ENCODE assay signal across 8 cellular contexts in genomic region chr22:21641417-21641794, GRCh38. TPM values are rescaled to one million over a fixed set of nuclear protein-coding genes. Genes with fewer than 3 reads are reported as not detected.
DNase-seq lines count a peak whose midpoint lies in the region; ATAC-seq and TF ChIP-seq lines count a peak whose summit lies in the region.

No MANE protein-coding gene starts in this region.

- H3K4me3 ChIP-seq in SK-N-MC (peak overlapping the region; percentile 83), mucosa of descending colon (no peak overlapping the region)

- intact Hi-C loops in mucosa of descending colon (cut with DNase I, micrococcal nuclease) = no loop called here

- peak; percentile 13 for ATAC-seq in HG02870 (IDR thresholded peaks at IDR 0.05; ENCODE audit: unreplicated experiment)
- peak; percentile 37 for ATAC-seq in mucosa of descending colon

- H3K9me3 ChIP-seq in SK-N-MC (ENCODE audit: low read depth, low read length) (no peaks in the 10 kb centered on the region), mucosa of descending colon (no peaks in the 10 kb centered on the region)

- peak overlapping the region; percentile 41 for H3K9ac ChIP-seq in SK-N-MC (ENCODE audit: insufficient read length)

- peaks cover 14% of the 10 kb centered on the region for H3K4me1 ChIP-seq in mucosa of descending colon (ENCODE audit: low read depth)

- H3K36me3 ChIP-seq in SK-N-MC (ENCODE audit: insufficient read depth, low read length) (no peaks in the 10 kb centered on the region), mucosa of descending colon (ENCODE audit: low read depth) (no peaks in the 10 kb centered on the region)

- no peak overlapping the region for H3K27ac ChIP-seq in SK-N-MC

- DNase-seq in NCI-H82 (lab: John Stamatoyannopoulos, UW) (peak; percentile 67), NCI-H82 treated with DMSO at 0.1 percent for 48 hours (lab: John Stamatoyannopoulos, UW; ENCODE audit: unreplicated experiment) (no peak), SK-N-MC (ENCODE audit: low read depth, low spot score) (no peak), epidermal melanocyte (ENCODE audit: insufficient read length, low spot score) (peak; percentile 62), mucosa of descending colon (peak in 2 of 3 donors; percentile 59 to 70), NCI-H2107 (lab: John Stamatoyannopoulos, UW) (no peak), NCI-H1436 treated with DMSO at 0.1 percent for 48 hours (lab: John Stamatoyannopoulos, UW) (no peak)

- peak; percentile 15 for TF ChIP-seq CTCF in mucosa of descending colon (IDR thresholded peaks at IDR 0.05)

RNA-seq across cellular contexts. Expression of gene SDF2L1, which starts 0.7 kb away (rescaled TPM):
- total RNA-seq in mucosa of descending colon = 10 to 100 TPM; 25.8 to 48.8 (median 28.0) TPM

RNA-seq across cellular contexts. Expression of gene CCDC116, which starts 8.8 kb away (rescaled TPM):
- under 1 TPM; 0.22 to 0.89 (median 0.26) TPM for total RNA-seq in mucosa of descending colon

RNA-seq across cellular contexts. Expression of gene YDJC, which starts 11.6 kb away (rescaled TPM):
- total RNA-seq in mucosa of descending colon = 10 to 100 TPM; 12.5 to 26.5 (median 21.7) TPM

RNA-seq across cellular contexts. Expression of gene PPIL2, which starts 24.4 kb away (rescaled TPM):
- 10 to 100 TPM; 42.5 to 68.3 (median 61.6) TPM for total RNA-seq in mucosa of descending colon

Comparison
In these comparisons a context has a peak if more than half of its experiments do, and no peak if none do; other contexts are left out.
1. DNase-seq: peak in NCI-H82 (single experiment), epidermal melanocyte (single experiment) and mucosa of descending colon (2 of 3); none in NCI-H82 treated with DMSO at 0.1 percent for 48 hours (single experiment), SK-N-MC (single experiment), NCI-H2107 (single experiment) and NCI-H1436 treated with DMSO at 0.1 percent for 48 hours (single experiment).